In genomic region chr1:28127617-28128257, GRCh38 we compare ENCODE assay signal across 11 cellular contexts. TPM values are rescaled to one million over a fixed set of nuclear protein-coding genes. Genes with fewer than 3 reads are reported as not detected.
DNase-seq lines count a peak whose midpoint lies in the region; ATAC-seq and TF ChIP-seq lines count a peak whose summit lies in the region.
"Had no signal": no experiment of that assay in that cellular context is flagged by ENCODE, and none has a peak within 500 bp of the region (broad histone marks: within the 10 kb centered on the region; RNA-seq: fewer than 3 reads in every experiment).

No MANE protein-coding gene starts in this region.

- H3K27ac Mint-ChIP-seq in stimulated activated naive CD8-positive, alpha-beta T cell treated with anti-CD3 and anti-CD28 coated beads, Interleukin-15, amount 100 ng/mL, for 72 hours, result no peak overlapping the region

- H3K4me3 ChIP-seq in sigmoid colon, result no peak overlapping the region

- no peaks in the 10 kb centered on the region for H3K9me3 Mint-ChIP-seq in stimulated activated naive CD8-positive, alpha-beta T cell treated with anti-CD3 and anti-CD28 coated beads, Interleukin-15, amount 100 ng/mL, for 72 hours

- TF ChIP-seq EP300 in sigmoid colon (IDR thresholded peaks at IDR 0.05), result no peak

- no peak overlapping the region for H3K27ac ChIP-seq in sigmoid colon

- intact Hi-C loops in sigmoid colon (cut with DNase I), result no loop called here

- no peak for TF ChIP-seq CTCF in sigmoid colon (IDR thresholded peaks at IDR 0.05)

- H3K36me3 ChIP-seq in sigmoid colon, result no peaks in the 10 kb centered on the region

- H3K9me3 ChIP-seq in sigmoid colon, result no peaks in the 10 kb centered on the region

- no peaks in the 10 kb centered on the region for H3K4me1 ChIP-seq in sigmoid colon

- H3K4me1 Mint-ChIP-seq in stimulated activated naive CD8-positive, alpha-beta T cell treated with anti-CD3 and anti-CD28 coated beads, Interleukin-15, amount 100 ng/mL, for 72 hours, result peaks cover 8% of the 10 kb centered on the region

- H3K4me3 Mint-ChIP-seq in stimulated activated naive CD8-positive, alpha-beta T cell treated with anti-CD3 and anti-CD28 coated beads, Interleukin-15, amount 100 ng/mL, for 72 hours, result no peak overlapping the region

- H3K27me3 ChIP-seq in sigmoid colon, result peaks cover 0 to 4% (median 0%) of the 10 kb centered on the region in 3 donors

- DNase-seq in stimulated activated naive CD8-positive, alpha-beta T cell treated with anti-CD3 and anti-CD28 coated beads, Interleukin-15, amount 100 ng/mL, for 72 hours, result no peak
- no peak for DNase-seq in stimulated activated naive CD8-positive, alpha-beta T cell treated with anti-CD3 and anti-CD28 coated beads, Interleukin-15, Interleukin-2, amounts not matched to agents 100 U/mL and 50 U/mL, for 24 hours
- peak; percentile 91 for DNase-seq in SIG-M5 treated with dmso at 0.1 percent for 504 hours (lab: John Stamatoyannopoulos, UW; ENCODE audit: unreplicated experiment)
- DNase-seq in NCI-H345 (lab: John Stamatoyannopoulos, UW), result no peak
- no peak for DNase-seq in sigmoid colon
- no peak for DNase-seq in DMS53 (lab: John Stamatoyannopoulos, UW)
- DNase-seq in DMS79 treated with DMSO at 0.1 percent for 48 hours (lab: John Stamatoyannopoulos, UW), result no peak
- DNase-seq: activated CD4-positive, alpha-beta T cell treated with anti-CD3 and anti-CD28 coated beads for 1 hour; glutamatergic neuron; GOT3 had no signal

- TF ChIP-seq POLR2A in sigmoid colon (IDR thresholded peaks at IDR 0.05), result no peak

- H3K27me3 Mint-ChIP-seq in stimulated activated naive CD8-positive, alpha-beta T cell treated with anti-CD3 and anti-CD28 coated beads, Interleukin-15, amount 100 ng/mL, for 72 hours, result peaks cover 44% of the 10 kb centered on the region

- ATAC-seq in stimulated activated naive CD8-positive, alpha-beta T cell treated with anti-CD3 and anti-CD28 coated beads, Interleukin-15, amount 100 ng/mL, for 72 hours, result peak; percentile 72
- no peak for ATAC-seq in stimulated activated naive CD8-positive, alpha-beta T cell treated with anti-CD3 and anti-CD28 coated beads, Interleukin-15, Interleukin-2, amounts not matched to agents 100 U/mL and 50 U/mL, for 24 hours
- ATAC-seq in HG03060 (IDR thresholded peaks at IDR 0.05; ENCODE audit: low read depth, unreplicated experiment), result peak; percentile 62

- 71 to 79% methylated on average over 3 of the region's 3 CpGs for WGBS in sigmoid colon, 2 donors

RNA-seq across cellular contexts. Expression of gene EYA3, which starts 39.3 kb away (rescaled TPM):
- 1 to 10 TPM; 7.8 to 10.0 (median 8.8) TPM for total RNA-seq in sigmoid colon
- 1 to 10 TPM; 2.4 to 9.2 (median 4.2) TPM for polyA plus RNA-seq in sigmoid colon

RNA-seq across cellular contexts. Expression of gene PTAFR, which starts 48.8 kb away (rescaled TPM):
- 1 to 10 TPM; 4.1 to 8.0 (median 4.7) TPM for total RNA-seq in sigmoid colon
- 1 to 10 TPM; 1.8 to 9.9 (median 4.2) TPM for polyA plus RNA-seq in sigmoid colon
